2 cellular contexts compared by ENCODE assay signal in the genomic region with DNA sequence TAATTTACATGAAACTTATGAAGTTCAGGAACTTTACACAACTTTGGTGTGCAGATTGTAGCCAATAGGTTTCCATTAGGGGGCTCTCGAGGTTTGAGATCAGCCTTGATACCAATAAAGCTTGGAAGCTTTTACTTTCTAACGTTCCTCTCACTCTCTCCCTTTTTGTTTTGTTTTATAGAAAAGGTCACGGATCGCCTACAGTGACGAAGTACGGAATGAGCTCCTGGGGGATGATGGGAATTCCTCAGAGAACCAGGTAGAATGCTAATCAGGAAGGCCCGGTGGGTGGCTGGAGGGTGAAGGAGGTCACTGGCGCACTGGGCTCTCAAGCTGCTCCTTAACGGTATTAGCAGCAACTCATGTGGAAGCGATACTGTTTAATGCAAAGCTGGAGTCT.
TF ChIP-seq lines count a peak whose summit lies in the region.

No MANE protein-coding gene starts in this region.

TF ChIP-seq in HEK293T, 16 proteins besides CTCF, POLR2A, EP300 and RAD21:
- TF ChIP-seq FOXK2 (IDR thresholded peaks at IDR 0.05) = no peak
- TF ChIP-seq ARNT (IDR thresholded peaks at IDR 0.05) = no peak
- TF ChIP-seq TARDBP (IDR thresholded peaks at IDR 0.05) = no peak

TF ChIP-seq in H1, 55 proteins besides CTCF, POLR2A, EP300 and RAD21:
- TF ChIP-seq SIN3A (conservative IDR thresholded peaks at IDR 0.05 in 1 of 2, IDR thresholded peaks at IDR 0.05 in 1 of 2; ENCODE audit: low read depth in 1 of 2, low read length in 2 of 2) = no peak
- no peak for TF ChIP-seq SP4 (IDR thresholded peaks at IDR 0.05; ENCODE audit: low read length)
- TF ChIP-seq RBBP5 (IDR thresholded peaks at IDR 0.05; ENCODE audit: borderline replicate concordance, low read depth, low read length) = no peak
- no peak for TF ChIP-seq CHD2 (IDR thresholded peaks at IDR 0.05; ENCODE audit: low read length)
- no peak for TF ChIP-seq EGR1 (IDR thresholded peaks at IDR 0.05; ENCODE audit: borderline replicate concordance, low read depth, low read length)
- no peak for TF ChIP-seq RFX5 (IDR thresholded peaks at IDR 0.05; ENCODE audit: borderline replicate concordance, low read depth, low read length)
- no peak for TF ChIP-seq BCL11A (IDR thresholded peaks at IDR 0.05; ENCODE audit: low read depth in 2 of 2, low read length in 2 of 2)
- TF ChIP-seq SP2 (IDR thresholded peaks at IDR 0.05; ENCODE audit: low read length) = no peak
- no peak for TF ChIP-seq KDM5A (IDR thresholded peaks at IDR 0.05; ENCODE audit: low read length)
- no peak for TF ChIP-seq NRF1 (IDR thresholded peaks at IDR 0.05; ENCODE audit: low read depth, low read length)
- TF ChIP-seq JUND (IDR thresholded peaks at IDR 0.05; ENCODE audit: low read length) = no peak
